Comparison of ENCODE assay signal across 12 cellular contexts in genomic region chr11:116913000-116913399, GRCh38.
DNase-seq lines count a peak whose midpoint lies in the region; ATAC-seq, FAIRE-seq and TF ChIP-seq lines count a peak whose summit lies in the region.
"Had no signal": no experiment of that assay in that cellular context is flagged by ENCODE, and none has a peak within 500 bp of the region (broad histone marks: within the 10 kb centered on the region; RNA-seq: fewer than 3 reads in every experiment).

No MANE protein-coding gene starts in this region.

- H3K9me3 ChIP-seq in lung (ENCODE audit: control insufficient read depth in 2 of 2, insufficient read depth in 1 of 2, low read length in 1 of 2) = no peaks in the 10 kb centered on the region
- H3K9me3 ChIP-seq: gastrocnemius medialis, transverse colon had no signal

- no peaks in the 10 kb centered on the region for H3K27me3 ChIP-seq in brain microvascular endothelial cell (replicated peaks)
- H3K27me3 ChIP-seq in lung (ENCODE audit: control insufficient read depth, insufficient read depth) = no peaks in the 10 kb centered on the region
- H3K27me3 ChIP-seq: gastrocnemius medialis, transverse colon had no signal

- ATAC-seq in lung (ENCODE audit: insufficient read depth, low FRiP score) (peak; percentile 58), GM19463 (IDR thresholded peaks at IDR 0.05; ENCODE audit: unreplicated experiment) (no peak), GM19328 (IDR thresholded peaks at IDR 0.05; ENCODE audit: unreplicated experiment) (no peak)
- ATAC-seq: gastrocnemius medialis had no signal

- FAIRE-seq in HTR-8/SVneo (lab: Jason Lieb, UNC) = no peak
- FAIRE-seq: RCC 7860 had no signal

- no peak for TF ChIP-seq CTCF in HFF-Myc (IDR thresholded peaks at IDR 0.05; ENCODE audit: low read depth, low read length, missing control alignments)
- no peak for TF ChIP-seq CTCF in brain microvascular endothelial cell (IDR thresholded peaks at IDR 0.05; ENCODE audit: low read depth, low read length, missing control alignments)
- TF ChIP-seq CTCF in lung (IDR thresholded peaks at IDR 0.05; ENCODE audit: control extremely low read depth, extremely low read depth) = no peak

- peak; percentile 50 for DNase-seq in AG08396 (ENCODE audit: low spot score)
- peak; percentile 25 for DNase-seq in HFF-Myc (ENCODE audit: extremely low read depth, low read depth)
- peak; percentile 61 for DNase-seq in brain microvascular endothelial cell
- no peak for DNase-seq in lung (ENCODE audit: low spot score)
- no peak for DNase-seq in GM19238 (ENCODE audit: insufficient read length, low spot score)
- DNase-seq in HTR-8/SVneo (ENCODE audit: insufficient read length, low spot score) = no peak
- DNase-seq: activated T-cell treated with anti-CD3 and anti-CD28 coated beads, Interleukin-2, amount 50 U/mL, for 24 hours; gastrocnemius medialis; transverse colon had no signal

- H3K36me3 ChIP-seq in brain microvascular endothelial cell (replicated peaks) = no peaks in the 10 kb centered on the region
- no peaks in the 10 kb centered on the region for H3K36me3 ChIP-seq in lung (ENCODE audit: control insufficient read depth in 2 of 2, insufficient read depth in 2 of 2, low read length in 2 of 2)
- H3K36me3 ChIP-seq: gastrocnemius medialis, transverse colon had no signal

- H3K27ac ChIP-seq in brain microvascular endothelial cell (peak overlapping the region; percentile 7), lung (ENCODE audit: low read depth in 1 of 2, low read length in 1 of 2) (no peak overlapping the region)

- H3K4me3 ChIP-seq in HFF-Myc (replicated peaks; ENCODE audit: low read depth, low read length) (no peak overlapping the region), brain microvascular endothelial cell (ENCODE audit: low read depth, low read length) (no peak overlapping the region), lung (no peak overlapping the region)
- H3K4me3 ChIP-seq: gastrocnemius medialis, transverse colon had no signal

- peaks cover 0 to 4% of the 10 kb centered on the region in 2 donors for H3K4me1 ChIP-seq in lung (ENCODE audit: control insufficient read depth in 2 of 2, insufficient read depth in 2 of 2, low read length in 2 of 2)

- in situ Hi-C loops in brain microvascular endothelial cell (cut with HindIII; ENCODE audit: low pct_ligation_motif_present, low sequenced_read_pairs) = no loop called here

Comparison
In these comparisons a context has a peak if more than half of its experiments do, and no peak if none do; other contexts are left out.
1. DNase-seq: peak in AG08396 (single experiment), HFF-Myc (single experiment) and brain microvascular endothelial cell (single experiment); none in lung (single experiment), GM19238 (single experiment) and HTR-8/SVneo (single experiment).